In genomic region chr14:105480807-105481801, GRCh38 we compare ENCODE assay signal across 8 cellular contexts. TPM values are rescaled to one million over a fixed set of nuclear protein-coding genes. Genes with fewer than 3 reads are reported as not detected.
DNase-seq lines count a peak whose midpoint lies in the region; ATAC-seq and TF ChIP-seq lines count a peak whose summit lies in the region.

No MANE protein-coding gene starts in this region.

- H3K9me3 Mint-ChIP-seq in activated CD4-positive, alpha-beta T cell treated with anti-CD3 and anti-CD28 coated beads for 36 hours (ENCODE audit: low read depth), result no peaks in the 10 kb centered on the region

- POLR2A ChIA-PET in activated CD4-positive, alpha-beta T cell treated with anti-CD3 and anti-CD28 coated beads for 36 hours (lab: Charles Lee), result interaction anchor here (1.0 to 1.3 kb wide), 4 partner anchors 9 to 181 kb away, joined by 3 to 12 read pairs (median 6); partner anchors contain the start of gene BRF1

- ATAC-seq in GM18517 (IDR thresholded peaks at IDR 0.05; ENCODE audit: unreplicated experiment) (peak; percentile 51), HG03280 (IDR thresholded peaks at IDR 0.05; ENCODE audit: unreplicated experiment) (peak; percentile 56), left colon (peak; percentile 70)
- peak; percentile 69 for ATAC-seq in activated CD4-positive, alpha-beta T cell treated with anti-CD3 and anti-CD28 coated beads for 36 hours

- peak overlapping the region; percentile 87 for H3K27ac Mint-ChIP-seq in activated CD4-positive, alpha-beta T cell treated with anti-CD3 and anti-CD28 coated beads for 36 hours

- H3K27me3 Mint-ChIP-seq in activated CD4-positive, alpha-beta T cell treated with anti-CD3 and anti-CD28 coated beads for 36 hours, result peaks cover 5% of the 10 kb centered on the region

- H3K4me3 Mint-ChIP-seq in activated CD4-positive, alpha-beta T cell treated with anti-CD3 and anti-CD28 coated beads for 36 hours, result peak overlapping the region; percentile 62

- peak overlapping the region; percentile 59 for H3K4me3 ChIP-seq in choroid plexus epithelial cell (ENCODE audit: low read depth, low read length)

- CTCF ChIA-PET in activated CD4-positive, alpha-beta T cell treated with anti-CD3 and anti-CD28 coated beads for 36 hours (lab: Charles Lee), result interaction anchor here (0.6 to 2.9 kb wide), 12 partner anchors 10 to 443 kb away, joined by 3 to 55 read pairs (median 3); partner anchors contain the start of gene TEDC1

- intact Hi-C loops in activated CD4-positive, alpha-beta T cell treated with anti-CD3 and anti-CD28 coated beads for 36 hours (cut with DNase I, micrococcal nuclease), result loop anchor here (1.0 to 10.0 kb wide), 6 partner anchors 9 to 416 kb away; partner anchors contain the start of genes BRF1 (in 1 of the 2), GPR132 (in 1 of the 2) and TEX22 (in 1 of the 2)
- intact Hi-C loops in left colon (cut with DNase I, micrococcal nuclease), result no loop called here

- DNase-seq in 8988T (peak; percentile 98), NCI-H510A (lab: John Stamatoyannopoulos, UW) (peak; percentile 63), choroid plexus epithelial cell (ENCODE audit: low read depth) (peak; percentile 88), left colon (peak; percentile 77 to 90)
- peak; percentile 95 for DNase-seq in activated CD4-positive, alpha-beta T cell treated with anti-CD3 and anti-CD28 coated beads for 36 hours
- DNase-seq in stimulated activated CD4-positive, alpha-beta T cell treated with anti-CD3 and anti-CD28 coated beads, Interleukin-2, amount 100 ng/mL, for 24 hours, result peak; percentile 92 to 93

- peak; percentile 95 for TF ChIP-seq CTCF in choroid plexus epithelial cell (conservative IDR thresholded peaks at IDR 0.05; ENCODE audit: low read depth, low read length)

- no peaks in the 10 kb centered on the region for H3K36me3 Mint-ChIP-seq in activated CD4-positive, alpha-beta T cell treated with anti-CD3 and anti-CD28 coated beads for 36 hours (ENCODE audit: low read depth)

- H3K4me1 Mint-ChIP-seq in activated CD4-positive, alpha-beta T cell treated with anti-CD3 and anti-CD28 coated beads for 36 hours, result peaks cover 48% of the 10 kb centered on the region

RNA-seq across cellular contexts. Expression of gene CRIP1, which starts 5.6 kb away (rescaled TPM):
- total RNA-seq in activated CD4-positive, alpha-beta T cell treated with anti-CD3 and anti-CD28 coated beads for 36 hours, result 100 to 1,000 TPM; 182 to 186 TPM
- total RNA-seq in left colon, result 100 to 1,000 TPM in 1 of 2 donors, 10 to 100 TPM in 1; 86.8 to 222 TPM

RNA-seq across cellular contexts. Expression of gene CRIP2, which starts 6.5 kb away (rescaled TPM):
- total RNA-seq in activated CD4-positive, alpha-beta T cell treated with anti-CD3 and anti-CD28 coated beads for 36 hours, result 1 to 10 TPM; 1.1 to 1.2 TPM
- total RNA-seq in left colon, result 10 to 100 TPM; 13.0 to 19.2 TPM

RNA-seq across cellular contexts. Expression of gene TEDC1, which starts 9.9 kb away (rescaled TPM):
- 10 to 100 TPM; 21.7 to 31.8 TPM for total RNA-seq in activated CD4-positive, alpha-beta T cell treated with anti-CD3 and anti-CD28 coated beads for 36 hours
- 10 to 100 TPM; 15.7 to 25.8 TPM for total RNA-seq in left colon

RNA-seq across cellular contexts. Expression of gene TMEM121, which starts 45.3 kb away (rescaled TPM):
- 1 to 10 TPM; 7.2 to 9.2 TPM for total RNA-seq in activated CD4-positive, alpha-beta T cell treated with anti-CD3 and anti-CD28 coated beads for 36 hours
- total RNA-seq in left colon, result under 1 TPM; 0.37 to 0.95 TPM

Comparison
In these comparisons a context has a peak if more than half of its experiments do, and no peak if none do; other contexts are left out.
1. Peak in every context shown above with its lines: DNase-seq, ATAC-seq and H3K4me3 ChIP-seq.
2. RNA of gene CRIP2, which starts 6.5 kb away (total RNA-seq): 13.0 to 19.2 TPM in left colon; 1.1 to 1.2 TPM in activated CD4-positive, alpha-beta T cell treated with anti-CD3 and anti-CD28 coated beads for 36 hours; every median in the first group is over 4 times any median in the second.
3. intact Hi-C loops: an anchor here in activated CD4-positive, alpha-beta T cell treated with anti-CD3 and anti-CD28 coated beads for 36 hours (1.0 to 10.0 kb wide); none called in left colon.